Comparison of ENCODE assay signal across 8 cellular contexts in the genomic region with DNA sequence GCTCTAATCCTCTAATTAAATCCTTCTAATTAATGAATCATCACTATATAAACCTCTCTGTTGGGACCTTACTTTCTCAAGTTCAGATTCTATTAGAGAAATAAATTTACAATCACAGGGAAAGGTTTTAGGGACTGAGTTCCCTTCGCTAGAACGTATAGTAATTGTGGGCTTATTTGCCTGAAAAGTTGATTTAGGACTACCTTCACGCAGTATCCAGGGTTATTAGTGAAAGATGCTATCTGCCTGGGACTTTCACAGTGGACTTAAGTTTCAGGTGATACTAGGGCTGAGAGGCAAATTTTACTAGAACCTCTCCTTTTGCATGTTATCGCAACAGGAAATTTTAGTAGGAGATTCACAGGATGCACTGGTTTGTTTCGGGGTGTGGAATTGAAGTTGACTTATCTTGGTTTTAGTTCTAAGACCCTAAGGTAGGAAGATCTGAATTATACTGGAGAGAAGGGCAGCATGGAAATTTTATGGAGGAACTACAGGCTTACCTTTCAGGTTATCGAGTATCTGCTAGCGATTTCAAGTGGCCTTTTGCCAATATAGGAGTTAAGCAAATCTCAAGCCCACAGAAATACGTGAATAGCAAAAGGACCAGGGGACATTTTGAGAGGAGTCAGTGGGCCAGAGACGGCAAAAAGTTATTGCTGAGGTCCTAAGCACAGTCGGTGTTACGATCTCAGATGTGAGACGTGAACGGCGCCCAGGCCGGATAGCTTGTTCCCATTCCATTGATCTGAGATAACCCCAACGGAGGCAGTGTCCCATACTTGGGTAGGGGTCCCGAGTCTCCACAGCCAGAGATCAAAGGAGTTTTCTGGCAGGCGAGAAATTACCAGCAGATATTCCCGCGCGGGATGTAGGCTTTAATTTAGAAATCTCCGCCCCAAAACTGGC. TPM values are rescaled to one million over a fixed set of nuclear protein-coding genes. Genes with fewer than 3 reads are reported as not detected.
A peak's percentile ranks its signal among the peaks of the same experiment; 100 is the strongest.
DNase-seq lines count a peak whose midpoint lies in the region; FAIRE-seq and TF ChIP-seq lines count a peak whose summit lies in the region.

No MANE protein-coding gene starts in this region.

- peak overlapping the region; percentile 97 for H3K9ac ChIP-seq in endocrine pancreas (ENCODE audit: control insufficient read depth, insufficient read depth, low read length)

- peak overlapping the region; percentile 89 for H3K4me3 ChIP-seq in SJSA1
- peak overlapping the region; percentile 99 for H3K4me3 ChIP-seq in endocrine pancreas (ENCODE audit: control insufficient read depth, insufficient read depth, low read length)
- H3K4me3 ChIP-seq in muscle layer of duodenum (ENCODE audit: low read depth in 1 of 2, low read length in 2 of 2) = peak overlapping the region; percentile 81 to 90

- no peak for TF ChIP-seq CTCF in HFFc6 (IDR thresholded peaks at IDR 0.05)
- TF ChIP-seq CTCF in D721Med (IDR thresholded peaks at IDR 0.05; ENCODE audit: insufficient read depth, missing control alignments) = no peak

- H3K27ac ChIP-seq in SJSA1 (peak overlapping the region; percentile 90), muscle layer of duodenum (ENCODE audit: low read length) (peak overlapping the region; percentile 99)

- peak overlapping the region; percentile 98 for H3K27ac Mint-ChIP-seq in HFFc6

- H3K9me3 ChIP-seq in SJSA1 (replicated peaks) = no peaks in the 10 kb centered on the region
- no peaks in the 10 kb centered on the region for H3K9me3 ChIP-seq in endocrine pancreas (ENCODE audit: control insufficient read depth, low read length)
- H3K9me3 ChIP-seq in muscle layer of duodenum (ENCODE audit: control insufficient read depth in 1 of 2, low read length in 2 of 2) = no peaks in the 10 kb centered on the region

- H3K36me3 Mint-ChIP-seq in HFFc6 (ENCODE audit: low read depth) = no peaks in the 10 kb centered on the region

- no peaks in the 10 kb centered on the region for H3K27me3 Mint-ChIP-seq in HFFc6 (ENCODE audit: insufficient read depth)

- H3K4me1 ChIP-seq in SJSA1 (replicated peaks) = peaks cover 15% of the 10 kb centered on the region
- H3K4me1 ChIP-seq in endocrine pancreas (ENCODE audit: control insufficient read depth, insufficient read depth, low read length) = peaks cover 15% of the 10 kb centered on the region
- peaks cover 11 to 31% of the 10 kb centered on the region in 2 donors for H3K4me1 ChIP-seq in muscle layer of duodenum (ENCODE audit: control insufficient read depth in 1 of 2, insufficient read depth in 2 of 2, low read length in 2 of 2)

- FAIRE-seq in D721Med (lab: Jason Lieb, UNC) = no peak

- peaks cover 39% of the 10 kb centered on the region for H3K4me1 Mint-ChIP-seq in HFFc6 (ENCODE audit: low read depth)

- DNase-seq in EH (ENCODE audit: low read depth) (peak; percentile 44), HFFc6 (no peak), SJSA1 (ENCODE audit: low read depth in 1 of 2, low spot score in 2 of 2) (no peak), D721Med (ENCODE audit: insufficient read length, low spot score) (no peak), NCI-H2029 treated with DMSO at 0.1 percent for 48 hours (lab: John Stamatoyannopoulos, UW) (no peak), activated gamma-delta T cell treated with Interleukin-2 at 50 U/mL for 16 hours (no peak)

- H3K36me3 ChIP-seq in SJSA1 (peaks cover 7% of the 10 kb centered on the region; the same call in 1 of the 2 replicates), endocrine pancreas (ENCODE audit: control insufficient read depth, insufficient read depth, low read length) (no peaks in the 10 kb centered on the region), muscle layer of duodenum (ENCODE audit: control insufficient read depth in 1 of 2, insufficient read depth in 2 of 2, low read length in 2 of 2) (peaks cover 0 to 4% of the 10 kb centered on the region in 2 donors)

- peak overlapping the region; percentile 96 for H3K4me3 Mint-ChIP-seq in HFFc6

- no peaks in the 10 kb centered on the region for H3K9me3 Mint-ChIP-seq in HFFc6

- no peaks in the 10 kb centered on the region for H3K27me3 ChIP-seq in SJSA1 (replicated peaks)
- H3K27me3 ChIP-seq in endocrine pancreas (ENCODE audit: control insufficient read depth, insufficient read depth, low read length) = no peaks in the 10 kb centered on the region
- H3K27me3 ChIP-seq in muscle layer of duodenum (ENCODE audit: low read depth, low read length) = no peaks in the 10 kb centered on the region

RNA-seq across cellular contexts. Expression of gene GNAI3, which starts 0.7 kb away (rescaled TPM):
- 10 to 100 TPM; 10.6 to 11.7 (median 11.2) TPM for total RNA-seq in HFFc6 (2021; fragmentation: NEBNext Ultra II Directional; extraction: Animal tissue kit (Norgen Biotek cat#: 25700))
- 13.1 and 17.9 TPM in 2 replicates for total RNA-seq in SJSA1 (2014; rRNA removed; shearing (Covaris generic))

RNA-seq across cellular contexts. Expression of gene GPR61, which starts 8.0 kb away (rescaled TPM):
- under 1 TPM in 1 of 6 experiments, not detected in 5; 0.12 TPM for total RNA-seq in HFFc6 (2021; fragmentation: NEBNext Ultra II Directional; extraction: Animal tissue kit (Norgen Biotek cat#: 25700))
- 0.34 TPM in 1 of 2 replicates, not detected in the other for total RNA-seq in SJSA1 (2014; rRNA removed; shearing (Covaris generic))

RNA-seq across cellular contexts. Expression of gene AMIGO1, which starts 38.1 kb away (rescaled TPM):
- total RNA-seq in HFFc6 (2021; fragmentation: NEBNext Ultra II Directional; extraction: Animal tissue kit (Norgen Biotek cat#: 25700)) = 1 to 10 TPM; 3.0 to 8.3 (median 4.3) TPM
- 0.41 and 0.55 TPM in 2 replicates for total RNA-seq in SJSA1 (2014; rRNA removed; shearing (Covaris generic))

RNA-seq across cellular contexts. Expression of gene CYB561D1, which starts 53.8 kb away (rescaled TPM):
- 10 to 100 TPM in 1 of 6 experiments, 1 to 10 TPM in 5; 7.2 to 10.3 (median 8.1) TPM for total RNA-seq in HFFc6 (2021; fragmentation: NEBNext Ultra II Directional; extraction: Animal tissue kit (Norgen Biotek cat#: 25700))
- total RNA-seq in SJSA1 (2014; rRNA removed; shearing (Covaris generic)) = 3.5 and 5.5 TPM in 2 replicates
